12 cellular contexts compared by ENCODE assay signal in the genomic region with DNA sequence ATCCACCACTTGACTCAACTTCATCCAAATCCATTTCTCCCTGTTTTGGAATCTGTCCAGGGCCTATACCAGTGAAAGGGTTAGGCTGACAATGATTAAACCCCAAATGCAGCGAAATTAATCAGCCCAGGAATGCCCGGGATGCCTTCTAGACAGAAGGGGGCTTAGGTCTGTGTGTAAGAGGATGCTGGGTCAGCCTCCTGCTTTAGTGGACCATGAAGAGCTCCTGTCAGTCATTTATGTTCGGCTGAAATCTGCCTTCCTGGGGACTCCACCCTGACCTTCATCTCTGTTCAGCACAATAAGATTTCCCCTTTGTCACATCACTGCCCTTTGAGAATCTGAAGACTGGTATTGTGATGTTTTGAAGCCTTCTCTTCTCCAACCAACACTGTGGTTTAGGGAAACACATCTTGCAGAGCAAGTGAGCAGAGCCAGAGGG.
DNase-seq lines count a peak whose midpoint lies in the region; ATAC-seq and TF ChIP-seq lines count a peak whose summit lies in the region.
"Had no signal": no experiment of that assay in that cellular context is flagged by ENCODE, and none has a peak within 500 bp of the region (broad histone marks: within the 10 kb centered on the region; RNA-seq: fewer than 3 reads in every experiment).

No MANE protein-coding gene starts in this region.

- peaks cover 22% of the 10 kb centered on the region for H3K4me1 Mint-ChIP-seq in WTC11

- H3K27me3 Mint-ChIP-seq in WTC11 (ENCODE audit: low read depth): no peaks in the 10 kb centered on the region

- peaks cover 10% of the 10 kb centered on the region for H3K4me1 ChIP-seq in mesenchymal stem cell (ENCODE audit: control insufficient read depth, insufficient read depth, low read depth, low read length)
- peaks cover 7 to 51% (median 35%) of the 10 kb centered on the region in 4 donors for H3K4me1 ChIP-seq in stomach
- H3K4me1 ChIP-seq: HAP-1 had no signal

- H3K27ac ChIP-seq in mesenchymal stem cell (ENCODE audit: low read length, poor library complexity, severe bottlenecking) (peak overlapping the region; percentile 84), stomach (no peak overlapping the region)

- H3K9me3 ChIP-seq in mesenchymal stem cell (ENCODE audit: control insufficient read depth, low read length) (no peaks in the 10 kb centered on the region), stomach (no peaks in the 10 kb centered on the region)
- H3K9me3 ChIP-seq: HAP-1, right atrium auricular region had no signal

- H3K9ac ChIP-seq in mesenchymal stem cell (ENCODE audit: low read length): no peak overlapping the region

- POLR2A ChIA-PET in WTC11 (lab: Charles Lee): no interaction called here

- H2BK120ac ChIP-seq in mesenchymal stem cell (ENCODE audit: low read depth, low read length): no peak overlapping the region

- no peak overlapping the region for H3K4me3 Mint-ChIP-seq in WTC11

- H3K27ac Mint-ChIP-seq in WTC11: no peak overlapping the region

- H3K27me3 ChIP-seq in mesenchymal stem cell (ENCODE audit: control insufficient read depth in 1 of 2, insufficient read depth in 1 of 2, low read length in 2 of 2): no peaks in the 10 kb centered on the region
- no peaks in the 10 kb centered on the region for H3K27me3 ChIP-seq in stomach
- H3K27me3 ChIP-seq: right atrium auricular region had no signal

- H3K23ac ChIP-seq in mesenchymal stem cell (ENCODE audit: low read length in 2 of 2): peak overlapping the region in 1 of 2 experiments; percentile 17

- H2BK5ac ChIP-seq in mesenchymal stem cell (ENCODE audit: low read depth, low read length, poor library complexity, severe bottlenecking): peak overlapping the region; percentile 26

- no peak overlapping the region for H2AFZ ChIP-seq in mesenchymal stem cell (ENCODE audit: low read depth, low read length)

- H3K14ac ChIP-seq in mesenchymal stem cell (ENCODE audit: low read length in 2 of 2): no peak overlapping the region

- peak overlapping the region; percentile 86 for H2AK5ac ChIP-seq in mesenchymal stem cell (ENCODE audit: low read length, severe bottlenecking)

- ATAC-seq in GM18858 (IDR thresholded peaks at IDR 0.05; ENCODE audit: unreplicated experiment) (peak; percentile 26), GM21786 (IDR thresholded peaks at IDR 0.05; ENCODE audit: unreplicated experiment) (peak; percentile 37), WTC11 (no peak)

- DNase-seq in NCI-H446 (lab: John Stamatoyannopoulos, UW): peak; percentile 40 to 56
- DNase-seq in mesenchymal stem cell: no peak
- DNase-seq in central memory CD4-positive, alpha-beta T cell: no peak
- DNase-seq in WTC11 (ENCODE audit: low spot score): no peak
- no peak for DNase-seq in NCI-H345 (lab: John Stamatoyannopoulos, UW)
- no peak for DNase-seq in stomach
- DNase-seq: activated CD4-positive, alpha-beta T cell treated with anti-CD3 and anti-CD28 coated beads, Interleukin-2, amount 50 U/mL, for 48 hours had no signal

- H2BK15ac ChIP-seq in mesenchymal stem cell (ENCODE audit: low read depth, poor library complexity, severe bottlenecking): no peak overlapping the region

- H3K79me1 ChIP-seq in mesenchymal stem cell (replicated peaks; ENCODE audit: low read length, poor library complexity, severe bottlenecking): no peaks in the 10 kb centered on the region

- no peaks in the 10 kb centered on the region for H3K36me3 Mint-ChIP-seq in WTC11

- no peak overlapping the region for H4K91ac ChIP-seq in mesenchymal stem cell (ENCODE audit: low read length)

- no peak overlapping the region for H3K4me3 ChIP-seq in mesenchymal stem cell (ENCODE audit: insufficient read depth in 1 of 2, low read depth in 1 of 2, low read length in 2 of 2)
- no peak overlapping the region for H3K4me3 ChIP-seq in stomach
- H3K4me3 ChIP-seq: coronary artery, HAP-1, right atrium auricular region had no signal

- peak overlapping the region; percentile 13 to 58 for H3K4ac ChIP-seq in mesenchymal stem cell (ENCODE audit: low read depth in 1 of 2, low read length in 2 of 2)

- no peak for TF ChIP-seq POLR2A in stomach (IDR thresholded peaks at IDR 0.05)

- no peak overlapping the region for H4K8ac ChIP-seq in mesenchymal stem cell (ENCODE audit: low read length)

- peak overlapping the region in 1 of 2 experiments; percentile 56 for H3K18ac ChIP-seq in mesenchymal stem cell (ENCODE audit: low read depth in 1 of 2, low read length in 2 of 2)

- TF ChIP-seq CTCF in WTC11 (IDR thresholded peaks at IDR 0.05) (no peak), stomach (IDR thresholded peaks at IDR 0.05) (no peak)

- intact Hi-C loops in stomach (cut with DNase I; ENCODE audit: low total_unique reads): no loop called here

- H3K9me3 Mint-ChIP-seq in WTC11: no peaks in the 10 kb centered on the region

- 85% methylated on average over 2 of the region's 3 CpGs for WGBS in mesenchymal stem cell
- WGBS in stomach, 5 donors: 48 to 75% (median 65%) methylated on average over 3 of the region's 3 CpGs

- H3K4me2 ChIP-seq in mesenchymal stem cell (ENCODE audit: low read length, poor library complexity, severe bottlenecking): no peak overlapping the region

- CTCF ChIA-PET in WTC11 (lab: Charles Lee): interaction anchor here (1.5 to 2.1 kb wide), 2 partner anchors 22 to 399 kb away, joined by 4 to 6 read pairs; partner anchors contain the start of gene NR3C1

- H3K36me3 ChIP-seq in mesenchymal stem cell (ENCODE audit: control insufficient read depth in 1 of 2, insufficient read depth in 2 of 2, low read depth in 1 of 2, low read length in 2 of 2) (no peaks in the 10 kb centered on the region), stomach (no peaks in the 10 kb centered on the region)
- H3K36me3 ChIP-seq: HAP-1, right atrium auricular region had no signal

- H2BK12ac ChIP-seq in mesenchymal stem cell (ENCODE audit: low read length in 2 of 2): peak overlapping the region; percentile 67 to 69

- TF ChIP-seq EP300 in stomach (IDR thresholded peaks at IDR 0.05): no peak

TF ChIP-seq in WTC11, 78 proteins besides CTCF, POLR2A, EP300 and RAD21:
- TF ChIP-seq MYBL2 (CRISPR knock-in tag; IDR thresholded peaks at IDR 0.05): no peak
- no peak for TF ChIP-seq ATF6 (CRISPR knock-in tag; IDR thresholded peaks at IDR 0.05)
- no peak for TF ChIP-seq ZNF671 (CRISPR knock-in tag; IDR thresholded peaks at IDR 0.05)

Comparison
In these comparisons a context has a peak if more than half of its experiments do, and no peak if none do; other contexts are left out.
1. DNase-seq: peak in NCI-H446 (2 of 2); none in mesenchymal stem cell (single experiment), central memory CD4-positive, alpha-beta T cell (single experiment), WTC11 (single experiment), NCI-H345 (single experiment) and stomach (single experiment).